In the genomic region with DNA sequence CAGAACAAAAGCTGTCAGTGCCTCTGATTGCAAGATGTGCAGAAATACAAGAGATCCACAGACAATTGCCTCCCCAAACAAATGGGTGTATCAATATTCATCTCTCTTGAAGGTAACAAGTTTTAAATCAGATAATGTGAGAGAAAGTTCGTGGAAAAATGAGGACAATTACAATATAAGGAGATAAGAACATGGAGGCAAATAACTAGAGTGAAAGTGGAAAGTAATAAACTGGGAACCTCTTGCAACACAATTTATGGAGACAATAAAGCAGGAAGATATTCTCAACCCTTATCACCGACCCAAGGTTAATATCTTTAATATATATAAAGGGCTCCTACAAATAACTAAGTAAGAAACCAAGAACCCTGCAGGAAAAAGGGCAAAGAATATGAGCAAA, we compare ENCODE assay signal across 20 cellular contexts. TPM values are rescaled to one million over a fixed set of nuclear protein-coding genes. Genes with fewer than 3 reads are reported as not detected.
DNase-seq lines count a peak whose midpoint lies in the region; ATAC-seq and TF ChIP-seq lines count a peak whose summit lies in the region.
"Had no signal": no experiment of that assay in that cellular context is flagged by ENCODE, and none has a peak within 500 bp of the region (broad histone marks: within the 10 kb centered on the region; RNA-seq: fewer than 3 reads in every experiment).

No MANE protein-coding gene starts in this region.

- no peak for TF ChIP-seq CTCF in transverse colon (IDR thresholded peaks at IDR 0.05)
- no peak for TF ChIP-seq CTCF in GM13977 (IDR thresholded peaks at IDR 0.05; ENCODE audit: extremely low read depth, insufficient read depth, missing control alignments)

- H3K79me2 ChIP-seq in Karpas-422 (ENCODE audit: low read length) = no peaks in the 10 kb centered on the region

- no peak overlapping the region for H3K4me3 ChIP-seq in Karpas-422 (ENCODE audit: low read length)
- no peak overlapping the region for H3K4me3 ChIP-seq in SK-N-MC
- no peak overlapping the region for H3K4me3 ChIP-seq in transverse colon
- no peak overlapping the region for H3K4me3 ChIP-seq in right cardiac atrium (ENCODE audit: low read length)
- H3K4me3 ChIP-seq: A549, BLaER1, GM12878 had no signal

- intact Hi-C loops in left colon (cut with DNase I, micrococcal nuclease) (loop anchor here in 1 of 2 donors (10.0 kb wide), 1 partner anchor 638 kb away; no protein-coding TSS in a partner anchor), transverse colon (cut with DNase I; ENCODE audit: low total_unique reads) (no loop called here), right cardiac atrium (cut with DNase I) (loop anchor here in 2 of 4 donors (10.0 kb wide), 2 partner anchors 628 to 638 kb away; no protein-coding TSS in a partner anchor)

- no peaks in the 10 kb centered on the region for H4K20me1 ChIP-seq in Karpas-422 (ENCODE audit: insufficient read depth, low read depth, low read length)
- H4K20me1 ChIP-seq: BLaER1 had no signal

- peak; percentile 48 for ATAC-seq in left colon
- no peak for ATAC-seq in right cardiac atrium
- ATAC-seq: A549; CD8-positive, alpha-beta T cell; GM12878; HepG2 had no signal

- in situ Hi-C loops in transverse colon (cut with MboI; ENCODE audit: low pct_ligation_motif_present in 1 of 4, low pct_unique_long_range_greater_than_20kb in 1 of 4, low sequenced_read_pairs in 3 of 4) = loop anchor here in 3 of 4 donors (10.0 to 25.0 kb wide), 3 partner anchors 122 to 638 kb away; no protein-coding TSS in a partner anchor
- in situ Hi-C loops in GM13977 (cut with MboI; ENCODE audit: low pct_unique_long_range_greater_than_20kb, low sequenced_read_pairs, unreplicated experiment) = no loop called here

- H3K9ac ChIP-seq in Karpas-422 (ENCODE audit: low read length) (no peak overlapping the region), SK-N-MC (ENCODE audit: insufficient read length) (no peak overlapping the region)
- H3K9ac ChIP-seq: BLaER1 had no signal

- peak overlapping the region; percentile 26 for H3K4me2 ChIP-seq in Karpas-422 (ENCODE audit: low read depth, low read length, poor library complexity, severe bottlenecking)
- H3K4me2 ChIP-seq: A549, BLaER1 had no signal

- no peak for TF ChIP-seq POLR2A in transverse colon (IDR thresholded peaks at IDR 0.05)

- no peak for DNase-seq in Karpas-422
- DNase-seq in SK-N-MC (ENCODE audit: low read depth, low spot score) = no peak
- no peak for DNase-seq in left colon
- DNase-seq in transverse colon = no peak
- no peak for DNase-seq in HuH-7 (ENCODE audit: low spot score)
- no peak for DNase-seq in GM13977 (ENCODE audit: low spot score)
- no peak for DNase-seq in right cardiac atrium
- DNase-seq: Calu3; CD8-positive, alpha-beta T cell; DMS53; DND-41; EL; H9 had no signal

- no peaks in the 10 kb centered on the region for H3K9me2 ChIP-seq in Karpas-422 (replicated peaks; ENCODE audit: insufficient read depth, low read length)

- no peak overlapping the region for H2AFZ ChIP-seq in Karpas-422 (ENCODE audit: low read length)

- no peak for TF ChIP-seq EP300 in transverse colon (IDR thresholded peaks at IDR 0.05; ENCODE audit: low read depth)

- WGBS in transverse colon (ENCODE audit: low coverage in 1 of 2), 2 donors = 34 to 45% methylated on average over 2 of the region's 2 CpGs
- 58% methylated on average over 2 of the region's 2 CpGs for WGBS in right cardiac atrium

- H3K27me3 ChIP-seq in Karpas-422 (ENCODE audit: low read length) (no peaks in the 10 kb centered on the region), transverse colon (no peaks in the 10 kb centered on the region), right cardiac atrium (ENCODE audit: control insufficient read depth, insufficient read depth) (no peaks in the 10 kb centered on the region)
- H3K27me3 ChIP-seq: BLaER1 had no signal

- H3K36me3 ChIP-seq in Karpas-422 (ENCODE audit: insufficient read depth, low read length) (no peaks in the 10 kb centered on the region), SK-N-MC (ENCODE audit: insufficient read depth, low read length) (no peaks in the 10 kb centered on the region), transverse colon (no peaks in the 10 kb centered on the region)
- H3K36me3 ChIP-seq: BLaER1 had no signal

- H3K9me3 ChIP-seq in Karpas-422 (ENCODE audit: low read length) (no peaks in the 10 kb centered on the region), SK-N-MC (ENCODE audit: low read depth, low read length) (no peaks in the 10 kb centered on the region), transverse colon (no peaks in the 10 kb centered on the region), right cardiac atrium (ENCODE audit: control insufficient read depth, low read length) (no peaks in the 10 kb centered on the region)
- H3K9me3 ChIP-seq: BLaER1 had no signal

- H3K4me1 ChIP-seq in Karpas-422 (ENCODE audit: low read length) = peaks cover 10% of the 10 kb centered on the region
- peaks cover 0 to 32% (median 19%) of the 10 kb centered on the region in 4 donors for H3K4me1 ChIP-seq in transverse colon
- H3K4me1 ChIP-seq in right cardiac atrium (ENCODE audit: control insufficient read depth, insufficient read depth, low read length) = no peaks in the 10 kb centered on the region

- no peak overlapping the region for H3K27ac ChIP-seq in Karpas-422 (ENCODE audit: low read length)
- peak overlapping the region; percentile 34; the same call in 1 of the 2 replicates for H3K27ac ChIP-seq in SK-N-MC
- peak overlapping the region; percentile 28 to 48 (median 44) for H3K27ac ChIP-seq in transverse colon
- H3K27ac ChIP-seq in right cardiac atrium (ENCODE audit: low read length) = no peak overlapping the region
- H3K27ac ChIP-seq: 22Rv1, BLaER1 had no signal

RNA-seq across cellular contexts. Expression of a gene that starts 14.2 kb away (rescaled TPM):
- total RNA-seq in Karpas-422 (2014; rRNA removed; shearing (Covaris generic); ENCODE audit: low replicate concordance) = not detected in 2 replicates
- total RNA-seq in left colon (1,000 to 10,000 TPM; 1,911 to 3,076 TPM), transverse colon (1,000 to 10,000 TPM in 3 of 4 donors, 100 to 1,000 TPM in 1; 788 to 3,666 (median 2,734) TPM), right cardiac atrium (1 to 10 TPM; 2.1 to 3.5 (median 3.0) TPM)
- polyA plus RNA-seq in right cardiac atrium = 0.72 TPM
- total RNA-seq: CD8-positive, alpha-beta T cell; G401 had no signal

RNA-seq across cellular contexts. Expression of a gene that starts 23.7 kb away (rescaled TPM):
- not detected in 2 replicates for total RNA-seq in Karpas-422 (2014; rRNA removed; shearing (Covaris generic); ENCODE audit: low replicate concordance)
- total RNA-seq in left colon (10 to 100 TPM in 1 of 2 donors, 1 to 10 TPM in 1; 6.8 to 30.9 TPM), transverse colon (10 to 100 TPM in 1 of 4 donors, 1 to 10 TPM in 2, under 1 TPM in 1; 0.80 to 17.6 (median 7.4) TPM), right cardiac atrium (under 1 TPM in 1 of 4 donors, not detected in 3; 0.11 TPM)
- not detected for polyA plus RNA-seq in right cardiac atrium
- total RNA-seq: CD8-positive, alpha-beta T cell; G401 had no signal

RNA-seq across cellular contexts. Expression of a gene that starts 29.5 kb away (rescaled TPM):
- total RNA-seq in Karpas-422 (2014; rRNA removed; shearing (Covaris generic); ENCODE audit: low replicate concordance) = not detected in 2 replicates
- total RNA-seq in left colon (not detected), transverse colon (not detected), right cardiac atrium (not detected)
- not detected for polyA plus RNA-seq in right cardiac atrium
- total RNA-seq: Calu3; CD8-positive, alpha-beta T cell; G401; GM12878; H1; H9; HepG2 had no signal
- polyA plus RNA-seq: A549, GM12878, H1, HepG2 had no signal

RNA-seq across cellular contexts. Expression of a gene that starts 36.9 kb away (rescaled TPM):
- total RNA-seq in Karpas-422 (2014; rRNA removed; shearing (Covaris generic); ENCODE audit: low replicate concordance) = not detected in 2 replicates
- under 1 TPM in 1 of 2 donors, not detected in 1; 0.82 TPM for total RNA-seq in left colon
- under 1 TPM in 1 of 4 donors, not detected in 3; 0.27 TPM for total RNA-seq in transverse colon
- not detected for total RNA-seq in right cardiac atrium
- polyA plus RNA-seq in right cardiac atrium = 2.1 TPM
- total RNA-seq: CD8-positive, alpha-beta T cell; G401; GM12878; H1; H9; HepG2 had no signal
- polyA plus RNA-seq: GM12878, HepG2 had no signal

RNA-seq across cellular contexts. Expression of a gene that starts 44.3 kb away (rescaled TPM):
- not detected in 2 replicates for total RNA-seq in Karpas-422 (2014; rRNA removed; shearing (Covaris generic); ENCODE audit: low replicate concordance)
- total RNA-seq in left colon (under 1 TPM; 0.25 to 0.40 TPM), transverse colon (under 1 TPM in 2 of 4 donors, not detected in 2; 0.32 to 0.68 TPM), right cardiac atrium (not detected)
- 0.11 TPM for polyA plus RNA-seq in right cardiac atrium
- total RNA-seq: CD8-positive, alpha-beta T cell; G401; GM12878; H1; H9; HepG2 had no signal

Comparison
In these comparisons a context has a peak if more than half of its experiments do, and no peak if none do; other contexts are left out.
1. H3K27ac ChIP-seq: peak in SK-N-MC (single experiment) and transverse colon (4 of 4); none in Karpas-422 (single experiment) and right cardiac atrium (single experiment).
2. RNA of a gene that starts 14.2 kb away (total RNA-seq): 788 to 3,666 TPM in transverse colon and 1,911 to 3,076 TPM in left colon; 2.1 to 3.5 TPM in right cardiac atrium and not detected in Karpas-422; every median in the first group is over 100 times any median in the second.